In genomic region chr7:134547738-134548054, GRCh38 we compare ENCODE assay signal across 8 cellular contexts. TPM values are rescaled to one million over a fixed set of nuclear protein-coding genes. Genes with fewer than 3 reads are reported as not detected.
A peak's percentile ranks its signal among the peaks of the same experiment; 100 is the strongest.
DNase-seq lines count a peak whose midpoint lies in the region; ATAC-seq and TF ChIP-seq lines count a peak whose summit lies in the region.

No MANE protein-coding gene starts in this region.

- H4K20me1 ChIP-seq in MM.1S (ENCODE audit: insufficient read depth, low read length) = no peaks in the 10 kb centered on the region

- no peaks in the 10 kb centered on the region for H3K36me3 ChIP-seq in H7 (replicated peaks; ENCODE audit: control insufficient read depth, insufficient read depth, low read length)
- H3K36me3 ChIP-seq in MM.1S (replicated peaks; ENCODE audit: insufficient read depth, low read length) = no peaks in the 10 kb centered on the region
- no peaks in the 10 kb centered on the region for H3K36me3 ChIP-seq in naive thymus-derived CD4-positive, alpha-beta T cell (ENCODE audit: control insufficient read depth in 2 of 3, insufficient read depth in 3 of 3, low read length in 3 of 3)

- peak overlapping the region in 1 of 9 donors; percentile 70 for H3K27ac Mint-ChIP-seq in naive thymus-derived CD4-positive, alpha-beta T cell
- H3K27ac Mint-ChIP-seq in activated T-helper 2 cell treated with anti-CD3 and anti-CD28 coated beads, Interferon-gamma antibody, Interleukin-2, Interleukin-4, amounts not matched to agents 10 μg/mL and 5 μg/mL and 100 μg/mL, durations not matched to agents 14 hours and 24 hours and 36 hours = no peak overlapping the region

- CTCF ChIA-PET in naive thymus-derived CD4-positive, alpha-beta T cell (lab: Charles Lee) = interaction anchor here (0.9 to 3.7 kb wide), 4 partner anchors 9 to 117 kb away, joined by 3 to 44 read pairs (median 4); no protein-coding TSS in a partner anchor

- DNase-seq in GM13977 (ENCODE audit: low spot score) (peak; percentile 55), H7 (no peak), MM.1S (peak; percentile 81), epithelial cell of prostate (ENCODE audit: low read depth, low spot score) (no peak), posterior cingulate gyrus (no peak), NCI-H2081 (lab: John Stamatoyannopoulos, UW) (no peak)
- DNase-seq in naive thymus-derived CD4-positive, alpha-beta T cell = no peak
- DNase-seq in activated T-helper 2 cell treated with anti-CD3 and anti-CD28 coated beads, Interferon-gamma antibody, Interleukin-2, Interleukin-4, amounts not matched to agents 10 μg/mL and 5 μg/mL and 100 μg/mL, durations not matched to agents 14 hours and 24 hours and 36 hours (ENCODE audit: low spot score) = no peak

- TF ChIP-seq CTCF in GM13977 (IDR thresholded peaks at IDR 0.05; ENCODE audit: extremely low read depth, insufficient read depth, missing control alignments) (no peak), MM.1S (IDR thresholded peaks at IDR 0.05; ENCODE audit: low read length) (no peak)

- ATAC-seq in naive thymus-derived CD4-positive, alpha-beta T cell = peak; percentile 63

- H3F3A ChIP-seq in MM.1S (ENCODE audit: insufficient read depth, low read length) = no peaks in the 10 kb centered on the region

- no peak overlapping the region for H3K27ac ChIP-seq in MM.1S (ENCODE audit: low read length)
- H3K27ac ChIP-seq in epithelial cell of prostate = peak overlapping the region; percentile 56
- no peak overlapping the region for H3K27ac ChIP-seq in naive thymus-derived CD4-positive, alpha-beta T cell (ENCODE audit: low read depth, low read length)

- H3K9me3 ChIP-seq in MM.1S (replicated peaks; ENCODE audit: insufficient read depth, low read length) = no peaks in the 10 kb centered on the region
- no peaks in the 10 kb centered on the region for H3K9me3 ChIP-seq in naive thymus-derived CD4-positive, alpha-beta T cell (ENCODE audit: control insufficient read depth in 2 of 3, low read length in 3 of 3)

- peak overlapping the region; percentile 58 for H3K4me2 ChIP-seq in MM.1S (ENCODE audit: low read depth, low read length)

- H3K4me3 Mint-ChIP-seq in naive thymus-derived CD4-positive, alpha-beta T cell = peak overlapping the region in 2 of 10 donors; percentile 19 to 38
- H3K4me3 Mint-ChIP-seq in activated T-helper 2 cell treated with anti-CD3 and anti-CD28 coated beads, Interferon-gamma antibody, Interleukin-2, Interleukin-4, amounts not matched to agents 10 μg/mL and 5 μg/mL and 100 μg/mL, durations not matched to agents 14 hours and 24 hours and 36 hours (ENCODE audit: low read depth) = no peak overlapping the region

- peak overlapping the region; percentile 49 for H2AFZ ChIP-seq in MM.1S (ENCODE audit: low read length)

- no peaks in the 10 kb centered on the region for H3K79me2 ChIP-seq in MM.1S (ENCODE audit: low read length)

- intact Hi-C loops in naive thymus-derived CD4-positive, alpha-beta T cell (cut with micrococcal nuclease) = loop anchor here (1.0 to 2.0 kb wide), 4 partner anchors 33 to 115 kb away; no protein-coding TSS in a partner anchor
- intact Hi-C loops in posterior cingulate gyrus (cut with DNase I) = loop anchor here (5.0 kb wide), 1 partner anchor 45 kb away; no protein-coding TSS in a partner anchor
- intact Hi-C loops in activated T-helper 2 cell treated with anti-CD3 and anti-CD28 coated beads, Interferon-gamma antibody, Interleukin-2, Interleukin-4, amounts not matched to agents 10 μg/mL and 5 μg/mL and 100 μg/mL, durations not matched to agents 14 hours and 24 hours and 36 hours (cut with micrococcal nuclease) = loop anchor here (1.0 to 5.0 kb wide), 2 partner anchors 60 to 115 kb away; no protein-coding TSS in a partner anchor

- peak overlapping the region; percentile 41 for H3K4me3 ChIP-seq in H7 (ENCODE audit: insufficient read depth, low read depth, low read length)
- peak overlapping the region; percentile 46 for H3K4me3 ChIP-seq in MM.1S (ENCODE audit: low read length)
- H3K4me3 ChIP-seq in naive thymus-derived CD4-positive, alpha-beta T cell (ENCODE audit: low read length) = no peak overlapping the region

- in situ Hi-C loops in GM13977 (cut with MboI; ENCODE audit: low pct_unique_long_range_greater_than_20kb, low sequenced_read_pairs, unreplicated experiment) = no loop called here

- no peaks in the 10 kb centered on the region for H3K27me3 ChIP-seq in H7 (ENCODE audit: control insufficient read depth, insufficient read depth, low read length)
- no peaks in the 10 kb centered on the region for H3K27me3 ChIP-seq in MM.1S (replicated peaks; ENCODE audit: insufficient read depth, low read length)
- peaks cover 0 to 4% of the 10 kb centered on the region in 2 donors for H3K27me3 ChIP-seq in naive thymus-derived CD4-positive, alpha-beta T cell (ENCODE audit: control insufficient read depth in 2 of 2, insufficient read depth in 2 of 2, low read length in 2 of 2)

- H3K36me3 Mint-ChIP-seq in naive thymus-derived CD4-positive, alpha-beta T cell = no peaks in the 10 kb centered on the region
- H3K36me3 Mint-ChIP-seq in activated T-helper 2 cell treated with anti-CD3 and anti-CD28 coated beads, Interferon-gamma antibody, Interleukin-2, Interleukin-4, amounts not matched to agents 10 μg/mL and 5 μg/mL and 100 μg/mL, durations not matched to agents 14 hours and 24 hours and 36 hours (ENCODE audit: low read depth) = no peaks in the 10 kb centered on the region

- H3K9ac ChIP-seq in MM.1S (ENCODE audit: low read length) = no peak overlapping the region

- no peaks in the 10 kb centered on the region for H3K9me2 ChIP-seq in MM.1S (replicated peaks; ENCODE audit: insufficient read depth, low read length)

- H3K4me1 ChIP-seq in MM.1S (ENCODE audit: low read length) = 0 out of 2 replicates have a peak, but pooled peaks cover 5% of the 10 kb centered on the region
- no peaks in the 10 kb centered on the region for H3K4me1 ChIP-seq in naive thymus-derived CD4-positive, alpha-beta T cell (ENCODE audit: control insufficient read depth in 2 of 2, insufficient read depth in 2 of 2, low read length in 2 of 2)

- H3K4me1 Mint-ChIP-seq in naive thymus-derived CD4-positive, alpha-beta T cell = peaks cover 0 to 7% (median 0%) of the 10 kb centered on the region in 7 donors
- H3K4me1 Mint-ChIP-seq in activated T-helper 2 cell treated with anti-CD3 and anti-CD28 coated beads, Interferon-gamma antibody, Interleukin-2, Interleukin-4, amounts not matched to agents 10 μg/mL and 5 μg/mL and 100 μg/mL, durations not matched to agents 14 hours and 24 hours and 36 hours (ENCODE audit: low read depth) = peaks cover 6% of the 10 kb centered on the region

- H3K27me3 Mint-ChIP-seq in naive thymus-derived CD4-positive, alpha-beta T cell = peaks cover 4 to 27% (median 12%) of the 10 kb centered on the region in 5 donors
- H3K27me3 Mint-ChIP-seq in activated T-helper 2 cell treated with anti-CD3 and anti-CD28 coated beads, Interferon-gamma antibody, Interleukin-2, Interleukin-4, amounts not matched to agents 10 μg/mL and 5 μg/mL and 100 μg/mL, durations not matched to agents 14 hours and 24 hours and 36 hours (ENCODE audit: low read depth) = peaks cover 23% of the 10 kb centered on the region

- POLR2A ChIA-PET in naive thymus-derived CD4-positive, alpha-beta T cell (lab: Charles Lee) = no interaction called here

- H3K9me3 Mint-ChIP-seq in naive thymus-derived CD4-positive, alpha-beta T cell = no peaks in the 10 kb centered on the region
- H3K9me3 Mint-ChIP-seq in activated T-helper 2 cell treated with anti-CD3 and anti-CD28 coated beads, Interferon-gamma antibody, Interleukin-2, Interleukin-4, amounts not matched to agents 10 μg/mL and 5 μg/mL and 100 μg/mL, durations not matched to agents 14 hours and 24 hours and 36 hours = no peaks in the 10 kb centered on the region

RNA-seq across cellular contexts. Expression of gene AKR1B15, which starts 1.2 kb away (rescaled TPM):
- not detected in 2 replicates for total RNA-seq in H7 (2014; rRNA removed; shearing (Covaris generic))
- total RNA-seq in naive thymus-derived CD4-positive, alpha-beta T cell = not detected
- not detected for polyA plus RNA-seq in naive thymus-derived CD4-positive, alpha-beta T cell
- total RNA-seq in activated T-helper 2 cell treated with anti-CD3 and anti-CD28 coated beads, Interferon-gamma antibody, Interleukin-2, Interleukin-4, amounts not matched to agents 10 μg/mL and 5 μg/mL and 100 μg/mL, durations not matched to agents 14 hours and 24 hours and 36 hours = not detected in 2 replicates

RNA-seq across cellular contexts. Expression of gene AKR1B10, which starts 20.3 kb away (rescaled TPM):
- total RNA-seq in H7 (2014; rRNA removed; shearing (Covaris generic)) = not detected in 2 replicates
- not detected for total RNA-seq in naive thymus-derived CD4-positive, alpha-beta T cell
- polyA plus RNA-seq in naive thymus-derived CD4-positive, alpha-beta T cell = not detected
- not detected in 2 replicates for total RNA-seq in activated T-helper 2 cell treated with anti-CD3 and anti-CD28 coated beads, Interferon-gamma antibody, Interleukin-2, Interleukin-4, amounts not matched to agents 10 μg/mL and 5 μg/mL and 100 μg/mL, durations not matched to agents 14 hours and 24 hours and 36 hours

Comparison
In these comparisons a context has a peak if more than half of its experiments do, and no peak if none do; other contexts are left out.
1. DNase-seq: peak in GM13977 (single experiment) and MM.1S (single experiment); none in H7 (single experiment), epithelial cell of prostate (single experiment), naive thymus-derived CD4-positive, alpha-beta T cell (0 of 9), posterior cingulate gyrus (0 of 10), activated T-helper 2 cell treated with anti-CD3 and anti-CD28 coated beads, Interferon-gamma antibody, Interleukin-2, Interleukin-4, amounts not matched to agents 10 μg/mL and 5 μg/mL and 100 μg/mL, durations not matched to agents 14 hours and 24 hours and 36 hours (single experiment) and NCI-H2081 (0 of 2).